In the genomic region with DNA sequence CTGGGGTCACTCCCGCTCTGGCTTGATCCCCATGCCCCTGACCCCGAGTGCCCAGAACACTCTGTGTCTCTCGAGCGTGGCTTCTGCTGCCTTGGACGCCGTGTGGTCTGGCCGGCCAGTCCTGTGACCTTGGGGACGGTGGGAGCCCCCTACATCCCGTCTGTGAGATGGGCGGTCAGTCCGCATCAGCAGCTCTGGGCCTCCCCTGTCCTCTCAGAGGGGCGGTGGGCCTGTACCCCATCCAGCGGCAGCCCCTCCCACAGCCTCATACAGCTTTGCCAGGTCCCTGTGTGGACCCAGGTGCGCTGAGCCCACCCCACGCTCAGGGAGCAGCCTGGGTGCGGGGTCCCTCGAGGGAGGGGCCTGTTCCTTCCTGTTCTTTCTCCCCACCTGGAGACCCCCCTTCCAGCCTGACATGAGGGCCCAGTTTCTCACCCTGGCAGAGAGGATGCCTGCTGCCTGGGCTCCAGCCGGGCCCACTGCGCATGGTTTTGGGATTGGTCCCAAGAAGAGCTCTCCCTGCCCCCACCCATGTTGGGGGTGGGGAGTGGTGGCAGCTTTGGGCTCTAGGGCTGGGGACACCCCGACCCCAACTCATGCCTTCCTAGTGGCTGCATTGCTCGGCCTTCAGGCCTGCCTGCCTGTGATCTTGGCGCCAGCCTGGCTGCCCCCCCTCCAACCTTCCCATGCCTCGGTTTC, we compare ENCODE assay signal across 7 cellular contexts. TPM values are rescaled to one million over a fixed set of nuclear protein-coding genes. Genes with fewer than 3 reads are reported as not detected.
DNase-seq lines count a peak whose midpoint lies in the region; TF ChIP-seq lines count a peak whose summit lies in the region.

No MANE protein-coding gene starts in this region.

- H3K4me1 Mint-ChIP-seq in IgD-negative memory B cell: peaks cover 12 to 20% (median 15%) of the 10 kb centered on the region in 3 donors

- DNase-seq in iPS-NIHi11 (ENCODE audit: low spot score): peak; percentile 39
- no peak for DNase-seq in suprapubic skin (ENCODE audit: low spot score in 2 of 2)
- no peak for DNase-seq in SW 1271 (lab: John Stamatoyannopoulos, UW)
- no peak for DNase-seq in DMS114 treated with DMSO at 0.1 percent for 48 hours (lab: John Stamatoyannopoulos, UW; ENCODE audit: unreplicated experiment)
- DNase-seq in cerebellar cortex (ENCODE audit: low spot score): no peak

- WGBS in suprapubic skin: 57% methylated on average over 7 of the region's 23 CpGs

- H3K27me3 Mint-ChIP-seq in IgD-negative memory B cell: peaks cover 2% of the 10 kb centered on the region

- peaks cover 5% of the 10 kb centered on the region for H3K36me3 ChIP-seq in suprapubic skin

- TF ChIP-seq POLR2A in suprapubic skin (IDR thresholded peaks at IDR 0.05): no peak

- H3K9me3 Mint-ChIP-seq in IgD-negative memory B cell: no peaks in the 10 kb centered on the region

- TF ChIP-seq CTCF in suprapubic skin (IDR thresholded peaks at IDR 0.05): no peak

- H3K27me3 ChIP-seq in suprapubic skin: no peaks in the 10 kb centered on the region

- no peaks in the 10 kb centered on the region for H3K9me3 ChIP-seq in suprapubic skin

- H3K27ac ChIP-seq in angular gyrus (ENCODE audit: low read depth, low read length) (peak overlapping the region; percentile 54), suprapubic skin (no peak overlapping the region)

- no peak for TF ChIP-seq EP300 in suprapubic skin (IDR thresholded peaks at IDR 0.05)

- H3K4me3 Mint-ChIP-seq in IgD-negative memory B cell: peak overlapping the region; percentile 81 to 95 (median 94)

- no peaks in the 10 kb centered on the region for H3K36me3 Mint-ChIP-seq in IgD-negative memory B cell

- H3K27ac Mint-ChIP-seq in IgD-negative memory B cell: peak overlapping the region in 2 of 3 donors; percentile 87 to 90

- H3K4me1 ChIP-seq in suprapubic skin: peaks cover 38% of the 10 kb centered on the region

- H3K4me3 ChIP-seq in suprapubic skin: peak overlapping the region; percentile 72

RNA-seq across cellular contexts. Expression of a gene that starts 1.5 kb away (rescaled TPM):
- polyA plus RNA-seq in IgD-negative memory B cell: 3.7 TPM
- total RNA-seq in suprapubic skin: 100 to 1,000 TPM in 1 of 4 donors, 10 to 100 TPM in 3; 38.1 to 107 (median 59.5) TPM

RNA-seq across cellular contexts. Expression of a gene that starts 22.8 kb away (rescaled TPM):
- polyA plus RNA-seq in IgD-negative memory B cell: 1.0 TPM
- under 1 TPM in 1 of 4 donors, not detected in 3; 0.80 TPM for total RNA-seq in suprapubic skin

RNA-seq across cellular contexts. Expression of a gene that starts 53.5 kb away (rescaled TPM):
- polyA plus RNA-seq in IgD-negative memory B cell: 70.8 TPM
- total RNA-seq in suprapubic skin: 100 to 1,000 TPM in 2 of 4 donors, 10 to 100 TPM in 2; 70.7 to 140 (median 104) TPM
